Comparison of ENCODE assay signal across 15 cellular contexts in genomic region chr9:130112244-130113151, GRCh38. TPM values are rescaled to one million over a fixed set of nuclear protein-coding genes. Genes with fewer than 3 reads are reported as not detected.
DNase-seq lines count a peak whose midpoint lies in the region; ATAC-seq and TF ChIP-seq lines count a peak whose summit lies in the region.
"Had no signal": no experiment of that assay in that cellular context is flagged by ENCODE, and none has a peak within 500 bp of the region (broad histone marks: within the 10 kb centered on the region; RNA-seq: fewer than 3 reads in every experiment).

No MANE protein-coding gene starts in this region.

- no peak for DNase-seq in activated CD8-positive, alpha-beta memory T cell treated with anti-CD3 and anti-CD28 coated beads, Interleukin-2, amount 10 ng/mL, durations not matched to agents 7 days and 5 days
- no peak for DNase-seq in activated CD8-positive, alpha-beta memory T cell treated with anti-CD3 and anti-CD28 coated beads, Interleukin-2, amount 50 U/mL, for 48 hours
- peak; percentile 72 for DNase-seq in NCI-H2171 treated with DMSO at 0.1 percent for 48 hours (lab: John Stamatoyannopoulos, UW)
- no peak for DNase-seq in effector memory CD8-positive, alpha-beta T cell
- DNase-seq in spleen = peak; percentile 23
- no peak for DNase-seq in mesenteric fat pad (ENCODE audit: low spot score)
- DNase-seq: activated CD4-positive, alpha-beta T cell treated with anti-CD3 and anti-CD28 coated beads, Interleukin-2, amount 50 U/mL, for 1 hour; activated gamma-delta T cell treated with Interleukin-2 at 50 U/mL for 16 hours; Calu3; foreskin keratinocyte; stimulated activated CD4-positive, alpha-beta T cell treated with anti-CD3 and anti-CD28 coated beads, Interleukin-15, amount 100 ng/mL, for 24 hours; SW 1271 had no signal

- no peaks in the 10 kb centered on the region for H3K9me3 ChIP-seq in spleen

- no peaks in the 10 kb centered on the region for H3K27me3 Mint-ChIP-seq in activated CD8-positive, alpha-beta memory T cell treated with anti-CD3 and anti-CD28 coated beads, Interleukin-2, amount 10 ng/mL, durations not matched to agents 7 days and 5 days
- no peaks in the 10 kb centered on the region for H3K27me3 Mint-ChIP-seq in effector memory CD8-positive, alpha-beta T cell

- peaks cover 0 to 98% (median 46%) of the 10 kb centered on the region in 6 donors for H3K36me3 ChIP-seq in spleen

- CTCF ChIA-PET in activated CD8-positive, alpha-beta memory T cell treated with anti-CD3 and anti-CD28 coated beads, Interleukin-2, amount 10 ng/mL, durations not matched to agents 7 days and 5 days (lab: Charles Lee) = interaction anchor here (0.6 to 12.7 kb wide), 4 partner anchors 16 to 227 kb away, joined by 3 to 197 read pairs (median 8); no protein-coding TSS in a partner anchor

- no peak for TF ChIP-seq POLR2A in spleen (IDR thresholded peaks at IDR 0.05)

- H3K27me3 ChIP-seq in spleen (replicated peaks in 1 of 7) = no peaks in the 10 kb centered on the region
- H3K27me3 ChIP-seq: foreskin keratinocyte had no signal

- intact Hi-C loops in spleen (cut with DNase I; ENCODE audit: low total_unique reads) = loop anchor here (10.0 kb wide), 1 partner anchor 232 kb away; no protein-coding TSS in a partner anchor

- 87 to 91% (median 89%) methylated on average over 16 of the region's 16 CpGs for WGBS in spleen, 5 donors

- TF ChIP-seq CTCF in spleen (IDR thresholded peaks at IDR 0.05 in 8 of 11, conservative IDR thresholded peaks at IDR 0.05 in 3 of 11) = no peak

- H3K4me3 ChIP-seq in spleen = no peak overlapping the region

- H3K4me1 ChIP-seq in spleen = peaks cover 0 to 10% (median under 1%) of the 10 kb centered on the region in 6 donors
- H3K4me1 ChIP-seq: foreskin keratinocyte, parathyroid adenoma had no signal

- no peak for ATAC-seq in activated CD8-positive, alpha-beta memory T cell treated with anti-CD3 and anti-CD28 coated beads, Interleukin-2, amount 10 ng/mL, durations not matched to agents 7 days and 5 days
- peak; percentile 76 for ATAC-seq in effector memory CD8-positive, alpha-beta T cell (replicated peaks)
- ATAC-seq in HG02870 (IDR thresholded peaks at IDR 0.05; ENCODE audit: unreplicated experiment) = no peak
- ATAC-seq in HG03139 (IDR thresholded peaks at IDR 0.05; ENCODE audit: unreplicated experiment) = no peak
- ATAC-seq: foreskin keratinocyte had no signal

- H3K4me3 Mint-ChIP-seq in activated CD8-positive, alpha-beta memory T cell treated with anti-CD3 and anti-CD28 coated beads, Interleukin-2, amount 10 ng/mL, durations not matched to agents 7 days and 5 days = no peak overlapping the region
- H3K4me3 Mint-ChIP-seq in effector memory CD8-positive, alpha-beta T cell = no peak overlapping the region

- peak overlapping the region; percentile 19 for H3K27ac Mint-ChIP-seq in activated CD8-positive, alpha-beta memory T cell treated with anti-CD3 and anti-CD28 coated beads, Interleukin-2, amount 10 ng/mL, durations not matched to agents 7 days and 5 days
- peak overlapping the region; percentile 35 to 49 for H3K27ac Mint-ChIP-seq in effector memory CD8-positive, alpha-beta T cell

- no peak overlapping the region for H3K27ac ChIP-seq in spleen
- H3K27ac ChIP-seq: foreskin keratinocyte, parathyroid adenoma had no signal

- H3K4me1 Mint-ChIP-seq in activated CD8-positive, alpha-beta memory T cell treated with anti-CD3 and anti-CD28 coated beads, Interleukin-2, amount 10 ng/mL, durations not matched to agents 7 days and 5 days = peaks cover 34% of the 10 kb centered on the region
- peaks cover 7 to 14% of the 10 kb centered on the region in 2 donors for H3K4me1 Mint-ChIP-seq in effector memory CD8-positive, alpha-beta T cell (ENCODE audit: low read depth in 2 of 2)

- no peaks in the 10 kb centered on the region for H3K9me3 Mint-ChIP-seq in activated CD8-positive, alpha-beta memory T cell treated with anti-CD3 and anti-CD28 coated beads, Interleukin-2, amount 10 ng/mL, durations not matched to agents 7 days and 5 days (ENCODE audit: low read depth)
- no peaks in the 10 kb centered on the region for H3K9me3 Mint-ChIP-seq in effector memory CD8-positive, alpha-beta T cell

- peaks cover 12% of the 10 kb centered on the region for H3K36me3 Mint-ChIP-seq in activated CD8-positive, alpha-beta memory T cell treated with anti-CD3 and anti-CD28 coated beads, Interleukin-2, amount 10 ng/mL, durations not matched to agents 7 days and 5 days
- H3K36me3 Mint-ChIP-seq in effector memory CD8-positive, alpha-beta T cell (ENCODE audit: insufficient read depth) = peaks cover 38% of the 10 kb centered on the region

RNA-seq across cellular contexts. Expression of gene GPR107, which starts 58.8 kb away (rescaled TPM):
- total RNA-seq in activated CD8-positive, alpha-beta memory T cell treated with anti-CD3 and anti-CD28 coated beads, Interleukin-2, amount 10 ng/mL, durations not matched to agents 7 days and 5 days = 10 to 100 TPM; 24.6 to 25.6 TPM
- total RNA-seq in spleen (10 to 100 TPM; 25.2 to 42.8 (median 30.5) TPM), mesenteric fat pad (33.4 TPM)
- 1 to 10 TPM; 3.9 to 7.4 (median 4.3) TPM for polyA plus RNA-seq in spleen

RNA-seq across cellular contexts. Expression of gene NCS1, which starts 59.7 kb away (rescaled TPM):
- 10 to 100 TPM in 1 of 2 experiments, 1 to 10 TPM in 1; 4.0 to 16.9 TPM for total RNA-seq in activated CD8-positive, alpha-beta memory T cell treated with anti-CD3 and anti-CD28 coated beads, Interleukin-2, amount 10 ng/mL, durations not matched to agents 7 days and 5 days
- total RNA-seq in spleen (1 to 10 TPM in 4 of 7 donors, under 1 TPM in 3; 0.46 to 2.5 (median 1.2) TPM), mesenteric fat pad (11.9 TPM)
- polyA plus RNA-seq in spleen = 1 to 10 TPM in 2 of 3 donors, under 1 TPM in 1; 0.50 to 1.6 (median 1.3) TPM

Comparison
In these comparisons a context has a peak if more than half of its experiments do, and no peak if none do; other contexts are left out.
1. DNase-seq: peak in NCI-H2171 treated with DMSO at 0.1 percent for 48 hours (single experiment) and spleen (single experiment); none in activated CD8-positive, alpha-beta memory T cell treated with anti-CD3 and anti-CD28 coated beads, Interleukin-2, amount 10 ng/mL, durations not matched to agents 7 days and 5 days (single experiment), activated CD8-positive, alpha-beta memory T cell treated with anti-CD3 and anti-CD28 coated beads, Interleukin-2, amount 50 U/mL, for 48 hours (single experiment), effector memory CD8-positive, alpha-beta T cell (0 of 3) and mesenteric fat pad (single experiment).